ENCODE assay signal across 8 cellular contexts in genomic region chr2:24049485-24050021, GRCh38. TPM values are rescaled to one million over a fixed set of nuclear protein-coding genes. Genes with fewer than 3 reads are reported as not detected.
DNase-seq lines count a peak whose midpoint lies in the region; ATAC-seq and TF ChIP-seq lines count a peak whose summit lies in the region.

FKBP1B (plus strand) TSS chr2:24049741; CDS start chr2:24049850, 109 bp downstream.

- no peak for ATAC-seq in activated CD4-positive, CD25-positive, alpha-beta regulatory T cell treated with anti-CD3 and anti-CD28 coated beads, Interleukin-2, amount 50 U/mL, for 24 hours
- ATAC-seq in activated T-cell treated with anti-CD3 and anti-CD28 coated beads, Interleukin-2, amount 50 U/mL, for 72 hours (replicated peaks in 1 of 2): peak; percentile 39 to 58
- ATAC-seq in HG03521 (IDR thresholded peaks at IDR 0.05; ENCODE audit: unreplicated experiment): no peak

- no peaks in the 10 kb centered on the region for H3K36me3 ChIP-seq in thymus (ENCODE audit: control insufficient read depth, insufficient read depth)

- peak within 1 kb of the TSS; percentile 71 for H3K4me3 ChIP-seq in fibroblast of the aortic adventitia (ENCODE audit: low read depth, low read length)
- peak within 1 kb of the TSS; percentile 70 for H3K4me3 ChIP-seq in thymus (ENCODE audit: low read length)

- peaks cover 32% of the 10 kb centered on the region for H3K4me1 Mint-ChIP-seq in activated T-cell treated with anti-CD3 and anti-CD28 coated beads, Interleukin-2, amount 50 U/mL, for 72 hours (ENCODE audit: low read depth)
- H3K4me1 Mint-ChIP-seq in neural crest cell: peaks cover 26% of the 10 kb centered on the region

- H3K36me3 Mint-ChIP-seq in activated T-cell treated with anti-CD3 and anti-CD28 coated beads, Interleukin-2, amount 50 U/mL, for 72 hours (ENCODE audit: insufficient read depth in 2 of 2): peaks cover 1 to 4% of the 10 kb centered on the region in 2 donors
- no peaks in the 10 kb centered on the region for H3K36me3 Mint-ChIP-seq in neural crest cell (ENCODE audit: low read depth)

- H3K9me3 ChIP-seq in thymus (ENCODE audit: control insufficient read depth): no peaks in the 10 kb centered on the region

- H3K9me3 Mint-ChIP-seq in activated T-cell treated with anti-CD3 and anti-CD28 coated beads, Interleukin-2, amount 50 U/mL, for 72 hours: no peaks in the 10 kb centered on the region
- H3K9me3 Mint-ChIP-seq in neural crest cell: no peaks in the 10 kb centered on the region

- under 1% methylated on average over 52 of the region's 52 CpGs for whole genome bisulfite sequencing in thymus

- H3K4me1 ChIP-seq in thymus (ENCODE audit: control insufficient read depth, insufficient read depth, low read length): peaks cover 13% of the 10 kb centered on the region

- no peaks in the 10 kb centered on the region for H3K27me3 Mint-ChIP-seq in activated T-cell treated with anti-CD3 and anti-CD28 coated beads, Interleukin-2, amount 50 U/mL, for 72 hours (ENCODE audit: low read depth)
- no peaks in the 10 kb centered on the region for H3K27me3 Mint-ChIP-seq in neural crest cell (ENCODE audit: low read depth)

- no peak within 1 kb of the TSS for H3K4me3 Mint-ChIP-seq in activated T-cell treated with anti-CD3 and anti-CD28 coated beads, Interleukin-2, amount 50 U/mL, for 72 hours
- H3K4me3 Mint-ChIP-seq in neural crest cell: no peak within 1 kb of the TSS

- peak; percentile 39 for DNase-seq in activated CD4-positive, CD25-positive, alpha-beta regulatory T cell treated with anti-CD3 and anti-CD28 coated beads, Interleukin-2, amount 50 U/mL, for 72 hours
- DNase-seq in NCI-H748 (lab: John Stamatoyannopoulos, UW; ENCODE audit: unreplicated experiment): peak; percentile 93
- DNase-seq in activated T-cell treated with anti-CD3 and anti-CD28 coated beads, Interleukin-2, amount 50 U/mL, for 72 hours: peak; percentile 74 to 77
- DNase-seq in fibroblast of the aortic adventitia (ENCODE audit: low read depth): peak; percentile 25
- peak; percentile 73 for DNase-seq in neural crest cell (ENCODE audit: low read depth, low spot score)

- H3K27me3 ChIP-seq in thymus (ENCODE audit: control insufficient read depth, insufficient read depth): peaks cover 12% of the 10 kb centered on the region

- peak within 1 kb of the TSS; percentile 43 for H3K27ac Mint-ChIP-seq in activated T-cell treated with anti-CD3 and anti-CD28 coated beads, Interleukin-2, amount 50 U/mL, for 72 hours
- no peak within 1 kb of the TSS for H3K27ac Mint-ChIP-seq in neural crest cell (ENCODE audit: unreplicated experiment)

- TF ChIP-seq CTCF in fibroblast of the aortic adventitia (IDR thresholded peaks at IDR 0.05; ENCODE audit: insufficient read depth, low read length): no peak
- no peak for TF ChIP-seq CTCF in neural crest cell (conservative IDR thresholded peaks at IDR 0.05)

- peak within 1 kb of the TSS; percentile 39 for H3K27ac ChIP-seq in thymus (ENCODE audit: low read depth)

RNA-seq across cellular contexts. Expression of gene FKBP1B, which starts in this region (rescaled TPM):
- total RNA-seq in activated T-cell treated with anti-CD3 and anti-CD28 coated beads, Interleukin-2, amount 50 U/mL, for 72 hours: 1 to 10 TPM; 2.2 to 4.2 TPM
- total RNA-seq in fibroblast of the aortic adventitia (ENCODE audit: low replicate concordance) (3.5 and 7.9 TPM in 2 replicates), neural crest cell (22.0 and 22.1 TPM in 2 replicates)
- 9.3 TPM for polyA plus RNA-seq in thymus

Comparison
In these comparisons a context has a peak if more than half of its experiments do, and no peak if none do; other contexts are left out.
1. DNase-seq: peak in every context shown above with its lines; median percentile 93 in NCI-H748; 76 in activated T-cell treated with anti-CD3 and anti-CD28 coated beads, Interleukin-2, amount 50 U/mL, for 72 hours; 73 in neural crest cell; 39 in activated CD4-positive, CD25-positive, alpha-beta regulatory T cell treated with anti-CD3 and anti-CD28 coated beads, Interleukin-2, amount 50 U/mL, for 72 hours; 25 in fibroblast of the aortic adventitia.
2. ATAC-seq: peak in activated T-cell treated with anti-CD3 and anti-CD28 coated beads, Interleukin-2, amount 50 U/mL, for 72 hours (2 of 2); none in activated CD4-positive, CD25-positive, alpha-beta regulatory T cell treated with anti-CD3 and anti-CD28 coated beads, Interleukin-2, amount 50 U/mL, for 24 hours (0 of 2) and HG03521 (single experiment).